ENCODE assay signal across 12 cellular contexts in the genomic region with DNA sequence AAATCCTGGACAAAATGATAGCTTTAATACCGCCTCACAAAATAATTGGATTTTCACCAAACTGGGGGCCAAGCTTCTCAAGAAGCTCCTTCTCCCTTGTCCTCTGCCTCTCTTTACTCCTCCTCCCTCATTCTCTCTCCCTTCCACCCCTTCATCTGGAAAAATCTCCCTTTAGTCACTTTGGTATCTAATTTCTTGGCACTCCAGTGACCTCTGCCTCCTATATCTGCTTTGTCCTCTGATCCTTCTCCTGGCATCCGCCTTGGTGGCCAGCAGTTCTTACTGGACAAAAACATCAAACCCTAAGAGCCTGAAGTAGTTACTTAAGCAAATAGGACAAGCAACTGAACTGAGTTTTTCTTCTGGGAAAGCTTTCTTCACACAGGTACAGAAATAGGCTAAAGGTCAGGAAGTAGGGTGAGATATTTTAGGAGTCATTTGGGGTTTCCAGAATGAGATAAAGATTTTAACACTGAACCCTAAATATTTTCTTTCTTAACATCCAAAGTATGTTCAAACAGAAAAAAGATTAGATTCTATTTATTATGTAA.
DNase-seq lines count a peak whose midpoint lies in the region; ATAC-seq, FAIRE-seq and TF ChIP-seq lines count a peak whose summit lies in the region.
"Had no signal": no experiment of that assay in that cellular context is flagged by ENCODE, and none has a peak within 500 bp of the region (broad histone marks: within the 10 kb centered on the region; RNA-seq: fewer than 3 reads in every experiment).

No MANE protein-coding gene starts in this region.

- peak overlapping the region; percentile 99 for H3K27ac Mint-ChIP-seq in activated naive CD4-positive, alpha-beta T cell treated with anti-CD3 and anti-CD28 coated beads, Interleukin-2, amount 50 U/mL, for 24 hours
- peak overlapping the region; percentile 89 for H3K27ac Mint-ChIP-seq in activated T-helper 1 cell treated with anti-CD3 and anti-CD28 coated beads, Interleukin-12 subunit alpha, Interleukin-12 subunit beta, Interleukin-2, Interleukin-4 antibody, amounts not matched to agents 30 ng/mL and 10 ng/mL and 1 ng/mL, durations not matched to agents 14 hours and 24 hours and 36 hours

- H3K4me2 ChIP-seq in keratinocyte (ENCODE audit: control insufficient read depth, extremely low read depth, insufficient read depth, low read depth, low read length), result no peak overlapping the region

- dilution Hi-C loops in keratinocyte (cut with MboI; ENCODE audit: extremely low pct_ligation_motif_present, low sequenced_read_pairs), result no loop called here

- no peaks in the 10 kb centered on the region for H3K79me2 ChIP-seq in keratinocyte (ENCODE audit: control insufficient read depth, insufficient read depth, low read length)

- ATAC-seq in GM19452 (IDR thresholded peaks at IDR 0.05; ENCODE audit: unreplicated experiment), result no peak
- ATAC-seq: sciatic nerve had no signal

- no peaks in the 10 kb centered on the region for H3K36me3 ChIP-seq in keratinocyte (ENCODE audit: control insufficient read depth in 2 of 2, extremely low read depth in 1 of 2, insufficient read depth in 2 of 2, low read length in 2 of 2)
- H3K36me3 ChIP-seq in suprapubic skin, result no peaks in the 10 kb centered on the region
- no peaks in the 10 kb centered on the region for H3K36me3 ChIP-seq in transverse colon

- TF ChIP-seq CTCF in keratinocyte (optimal IDR thresholded peaks at IDR 0.05 in 1 of 3, IDR thresholded peaks at IDR 0.05 in 1 of 3, conservative IDR thresholded peaks at IDR 0.05 in 1 of 3; ENCODE audit: extremely low read depth in 1 of 3, insufficient read depth in 2 of 3, low read length in 3 of 3) (no peak), suprapubic skin (IDR thresholded peaks at IDR 0.05) (no peak), transverse colon (IDR thresholded peaks at IDR 0.05) (no peak)

- H3K4me1 ChIP-seq in keratinocyte (ENCODE audit: control insufficient read depth, extremely low read depth, insufficient read depth, low read length), result peaks cover 51% of the 10 kb centered on the region
- peaks cover 27% of the 10 kb centered on the region for H3K4me1 ChIP-seq in suprapubic skin
- H3K4me1 ChIP-seq in transverse colon, result peaks cover 0 to 11% (median 2%) of the 10 kb centered on the region in 4 donors

- in situ Hi-C loops in transverse colon (cut with MboI; ENCODE audit: low pct_ligation_motif_present in 1 of 4, low pct_unique_long_range_greater_than_20kb in 1 of 4, low sequenced_read_pairs in 3 of 4), result loop anchor here in 2 of 4 donors (25.0 kb wide), 1 partner anchor 248 kb away; no protein-coding TSS in a partner anchor

- no peak overlapping the region for H3K9ac ChIP-seq in keratinocyte (ENCODE audit: control insufficient read depth, extremely low read depth, insufficient read depth, low read length)

- no peaks in the 10 kb centered on the region for H3K9me3 Mint-ChIP-seq in activated naive CD4-positive, alpha-beta T cell treated with anti-CD3 and anti-CD28 coated beads, Interleukin-2, amount 50 U/mL, for 24 hours
- H3K9me3 Mint-ChIP-seq in activated T-helper 1 cell treated with anti-CD3 and anti-CD28 coated beads, Interleukin-12 subunit alpha, Interleukin-12 subunit beta, Interleukin-2, Interleukin-4 antibody, amounts not matched to agents 30 ng/mL and 10 ng/mL and 1 ng/mL, durations not matched to agents 14 hours and 24 hours and 36 hours, result peaks cover 5% of the 10 kb centered on the region

- H4K20me1 ChIP-seq in keratinocyte (ENCODE audit: control insufficient read depth, extremely low read depth, insufficient read depth, low read length), result no peaks in the 10 kb centered on the region

- DNase-seq in activated naive CD4-positive, alpha-beta T cell (lab: John Stamatoyannopoulos, UW), result no peak
- no peak for DNase-seq in activated T-helper 1 cell treated with anti-CD3 and anti-CD28 coated beads, Interleukin-12 subunit alpha, Interleukin-12 subunit beta, Interleukin-2, Interleukin-4 antibody, amounts not matched to agents 30 ng/mL and 10 ng/mL and 1 ng/mL, durations not matched to agents 14 hours and 24 hours and 36 hours (ENCODE audit: low spot score)
- no peak for DNase-seq in keratinocyte (ENCODE audit: low read depth, low spot score)
- DNase-seq in suprapubic skin (ENCODE audit: low spot score in 2 of 2), result no peak
- no peak for DNase-seq in foreskin melanocyte
- no peak for DNase-seq in transverse colon
- DNase-seq: activated CD8-positive, alpha-beta memory T cell treated with anti-CD3 and anti-CD28 coated beads, Interleukin-2, amount 10 ng/mL, durations not matched to agents 7 days and 5 days; mesendoderm; NCI-H1092 had no signal

- peak overlapping the region; percentile 100 for H3K27ac ChIP-seq in keratinocyte (ENCODE audit: control insufficient read depth, insufficient read depth, low read length)
- H3K27ac ChIP-seq in suprapubic skin, result peak overlapping the region; percentile 9
- H3K27ac ChIP-seq in transverse colon, result no peak overlapping the region

- peak overlapping the region; percentile 73 for H3K4me3 Mint-ChIP-seq in activated naive CD4-positive, alpha-beta T cell treated with anti-CD3 and anti-CD28 coated beads, Interleukin-2, amount 50 U/mL, for 24 hours
- peak overlapping the region; percentile 61 for H3K4me3 Mint-ChIP-seq in activated T-helper 1 cell treated with anti-CD3 and anti-CD28 coated beads, Interleukin-12 subunit alpha, Interleukin-12 subunit beta, Interleukin-2, Interleukin-4 antibody, amounts not matched to agents 30 ng/mL and 10 ng/mL and 1 ng/mL, durations not matched to agents 14 hours and 24 hours and 36 hours

- no peak for TF ChIP-seq POLR2A in suprapubic skin (IDR thresholded peaks at IDR 0.05)
- no peak for TF ChIP-seq POLR2A in transverse colon (IDR thresholded peaks at IDR 0.05)

- FAIRE-seq in keratinocyte (lab: Jason Lieb, UNC), result no peak

- TF ChIP-seq EP300 in suprapubic skin (IDR thresholded peaks at IDR 0.05), result no peak
- TF ChIP-seq EP300 in transverse colon (IDR thresholded peaks at IDR 0.05; ENCODE audit: low read depth), result no peak

- intact Hi-C loops in activated T-helper 1 cell treated with anti-CD3 and anti-CD28 coated beads, Interleukin-12 subunit alpha, Interleukin-12 subunit beta, Interleukin-2, Interleukin-4 antibody, amounts not matched to agents 30 ng/mL and 10 ng/mL and 1 ng/mL, durations not matched to agents 14 hours and 24 hours and 36 hours (cut with micrococcal nuclease), result loop anchor here (5.0 kb wide), 1 partner anchor 117 kb away; no protein-coding TSS in a partner anchor
- intact Hi-C loops in transverse colon (cut with DNase I; ENCODE audit: low total_unique reads), result no loop called here

- H3K4me3 ChIP-seq in keratinocyte (ENCODE audit: control insufficient read depth in 2 of 3, extremely low read depth in 1 of 3, insufficient read depth in 2 of 3, low read depth in 1 of 3, low read length in 3 of 3) (no peak overlapping the region), suprapubic skin (no peak overlapping the region), transverse colon (no peak overlapping the region)

- no peaks in the 10 kb centered on the region for H3K27me3 Mint-ChIP-seq in activated naive CD4-positive, alpha-beta T cell treated with anti-CD3 and anti-CD28 coated beads, Interleukin-2, amount 50 U/mL, for 24 hours
- no peaks in the 10 kb centered on the region for H3K27me3 Mint-ChIP-seq in activated T-helper 1 cell treated with anti-CD3 and anti-CD28 coated beads, Interleukin-12 subunit alpha, Interleukin-12 subunit beta, Interleukin-2, Interleukin-4 antibody, amounts not matched to agents 30 ng/mL and 10 ng/mL and 1 ng/mL, durations not matched to agents 14 hours and 24 hours and 36 hours (ENCODE audit: insufficient read depth)
- H3K27me3 Mint-ChIP-seq: activated CD8-positive, alpha-beta memory T cell treated with anti-CD3 and anti-CD28 coated beads, Interleukin-2, amount 10 ng/mL, durations not matched to agents 7 days and 5 days had no signal

- WGBS in suprapubic skin, result 98% methylated on average over 2 of the region's 2 CpGs
- WGBS in transverse colon (ENCODE audit: low coverage in 1 of 2), 2 donors, result 94 to 100% methylated on average over 2 of the region's 2 CpGs

- peaks cover 62% of the 10 kb centered on the region for H3K4me1 Mint-ChIP-seq in activated naive CD4-positive, alpha-beta T cell treated with anti-CD3 and anti-CD28 coated beads, Interleukin-2, amount 50 U/mL, for 24 hours
- peaks cover 58% of the 10 kb centered on the region for H3K4me1 Mint-ChIP-seq in activated T-helper 1 cell treated with anti-CD3 and anti-CD28 coated beads, Interleukin-12 subunit alpha, Interleukin-12 subunit beta, Interleukin-2, Interleukin-4 antibody, amounts not matched to agents 30 ng/mL and 10 ng/mL and 1 ng/mL, durations not matched to agents 14 hours and 24 hours and 36 hours (ENCODE audit: low read depth)

- peaks cover 2% of the 10 kb centered on the region for H3K36me3 Mint-ChIP-seq in activated naive CD4-positive, alpha-beta T cell treated with anti-CD3 and anti-CD28 coated beads, Interleukin-2, amount 50 U/mL, for 24 hours
- H3K36me3 Mint-ChIP-seq in activated T-helper 1 cell treated with anti-CD3 and anti-CD28 coated beads, Interleukin-12 subunit alpha, Interleukin-12 subunit beta, Interleukin-2, Interleukin-4 antibody, amounts not matched to agents 30 ng/mL and 10 ng/mL and 1 ng/mL, durations not matched to agents 14 hours and 24 hours and 36 hours (ENCODE audit: low read depth), result peaks cover 7% of the 10 kb centered on the region
- H3K36me3 Mint-ChIP-seq: activated CD8-positive, alpha-beta memory T cell treated with anti-CD3 and anti-CD28 coated beads, Interleukin-2, amount 10 ng/mL, durations not matched to agents 7 days and 5 days had no signal

- peak overlapping the region; percentile 41 for H2AFZ ChIP-seq in keratinocyte (ENCODE audit: control insufficient read depth, low read length)

- no peaks in the 10 kb centered on the region for H3K9me1 ChIP-seq in keratinocyte (ENCODE audit: control insufficient read depth, extremely low read depth, insufficient read depth, low read length)

- H3K27me3 ChIP-seq in keratinocyte (ENCODE audit: control insufficient read depth, extremely low read depth, insufficient read depth, low read length) (no peaks in the 10 kb centered on the region), suprapubic skin (no peaks in the 10 kb centered on the region), transverse colon (no peaks in the 10 kb centered on the region)

- H3K9me3 ChIP-seq in keratinocyte (ENCODE audit: control insufficient read depth, low read depth, low read length) (no peaks in the 10 kb centered on the region), suprapubic skin (no peaks in the 10 kb centered on the region), transverse colon (no peaks in the 10 kb centered on the region)

Comparison
In these comparisons a context has a peak if more than half of its experiments do, and no peak if none do; other contexts are left out.
1. H3K27ac ChIP-seq: peak in keratinocyte (single experiment) and suprapubic skin (single experiment); none in transverse colon (0 of 4).